1 cellular context compared by ENCODE assay signal in the genomic region with DNA sequence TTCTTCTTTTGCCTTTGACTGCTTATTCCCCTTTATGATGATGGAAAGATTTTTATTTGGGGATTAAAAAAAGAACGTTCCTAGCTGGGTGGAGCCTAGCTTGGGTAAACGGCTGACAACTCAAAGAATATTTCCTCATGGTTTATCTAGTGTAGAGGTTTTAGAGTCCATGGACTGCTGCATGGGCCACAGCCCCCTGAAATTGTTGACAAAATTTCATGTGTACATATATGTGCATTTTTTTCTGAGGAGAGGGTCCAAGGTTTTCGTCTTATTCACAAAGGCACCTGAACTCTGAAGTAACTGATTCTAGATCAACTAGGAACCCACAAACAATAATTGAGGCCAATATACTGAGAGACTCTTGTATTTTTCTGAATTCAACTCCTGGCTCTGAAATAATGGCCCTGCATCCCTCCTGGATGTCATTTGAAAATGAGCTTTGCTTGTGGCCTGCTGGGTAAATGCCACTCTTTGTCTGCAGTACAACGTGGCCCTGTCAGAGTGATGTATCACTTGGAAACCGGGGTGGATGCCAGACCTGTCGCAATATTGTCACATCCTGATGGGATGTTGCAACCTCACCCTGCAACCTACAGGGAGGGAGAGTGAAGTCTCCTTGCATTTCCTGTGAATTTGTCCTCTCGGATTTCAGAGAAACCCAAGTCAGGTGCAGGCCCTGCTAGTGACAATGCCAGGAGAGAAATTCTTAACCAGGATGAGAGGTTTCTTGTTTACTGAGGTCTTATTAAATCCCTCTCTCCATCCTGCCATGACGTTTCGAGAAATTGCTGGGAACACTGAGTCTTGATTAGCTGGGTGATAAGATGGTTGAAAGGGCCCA.
TF ChIP-seq lines count a peak whose summit lies in the region.

No MANE protein-coding gene starts in this region.

TF ChIP-seq in H1, 55 proteins besides CTCF, POLR2A, EP300 and RAD21:
- TF ChIP-seq CEBPB (IDR thresholded peaks at IDR 0.05; ENCODE audit: low read depth, low read length) (peak; percentile 95), SAP30 (IDR thresholded peaks at IDR 0.05; ENCODE audit: insufficient read depth, insufficient replicate concordance, low read length) (no peak)
TF ChIP-seq in H1: peak in this region for 1.
